ENCODE assay signal across 18 cellular contexts in the genomic region with DNA sequence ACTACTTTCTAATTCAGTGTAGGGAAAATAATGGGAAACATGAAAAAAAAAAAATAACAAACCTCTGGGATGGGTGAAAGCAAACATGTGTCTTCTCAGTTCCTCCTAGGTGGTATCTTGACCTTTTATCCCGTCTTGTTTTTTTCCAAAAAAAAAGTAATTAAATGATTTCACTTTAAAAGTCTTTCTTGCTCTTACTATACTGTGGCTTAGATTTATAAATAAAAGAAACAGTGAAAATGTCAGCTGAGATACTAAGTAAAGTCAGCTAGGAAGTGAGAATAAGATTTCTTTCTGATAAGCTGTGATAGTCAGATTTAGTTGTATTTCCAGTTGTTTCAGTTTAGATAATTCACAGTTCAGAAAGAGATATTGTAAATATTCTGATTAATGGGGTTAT. TPM values are rescaled to one million over a fixed set of nuclear protein-coding genes. Genes with fewer than 3 reads are reported as not detected.
A peak's percentile ranks its signal among the peaks of the same experiment; 100 is the strongest.
DNase-seq lines count a peak whose midpoint lies in the region; ATAC-seq and TF ChIP-seq lines count a peak whose summit lies in the region.
"Had no signal": no experiment of that assay in that cellular context is flagged by ENCODE, and none has a peak within 500 bp of the region (broad histone marks: within the 10 kb centered on the region; RNA-seq: fewer than 3 reads in every experiment).

No MANE protein-coding gene starts in this region.

- no peak overlapping the region for H3K4me3 ChIP-seq in dorsolateral prefrontal cortex
- no peak overlapping the region for H3K4me3 ChIP-seq in OCI-LY7 (ENCODE audit: low read depth, low read length, poor library complexity, severe bottlenecking)
- H3K4me3 ChIP-seq: BLaER1, HAP-1 had no signal

- H3K9me3 ChIP-seq in OCI-LY7 (ENCODE audit: low read length): no peaks in the 10 kb centered on the region
- H3K9me3 ChIP-seq: BLaER1, Caco-2, HAP-1 had no signal

- H3K27ac Mint-ChIP-seq in activated T-cell treated with anti-CD3 and anti-CD28 coated beads, Interleukin-2, amount 50 U/mL, for 72 hours: peak overlapping the region; percentile 58
- peak overlapping the region; percentile 3 for H3K27ac Mint-ChIP-seq in activated T-helper 17 cell treated with anti-CD3 and anti-CD28 coated beads, Interleukin-2, amount 50 U/mL, for 72 hours
- peak overlapping the region; percentile 7 for H3K27ac Mint-ChIP-seq in stimulated activated memory B cell treated with anti-CD40 and anti-IgM and Interleukin-4, amounts not matched to agents 10 μg/mL and 1 μg/mL and 100 μg/mL, for 72 hours
- H3K27ac Mint-ChIP-seq: B cell; CD8-positive, alpha-beta T cell; HFFc6 had no signal

- peaks cover 9% of the 10 kb centered on the region for H4K20me1 ChIP-seq in OCI-LY7 (ENCODE audit: insufficient read depth, low read length)

- no TSS peak for BruUV-seq in OCI-LY7 (replicated peaks; lab: Mats Ljungman, UMichigan)

- TF ChIP-seq CTCF in dorsolateral prefrontal cortex (IDR thresholded peaks at IDR 0.05 in 54 of 56, conservative IDR thresholded peaks at IDR 0.05 in 2 of 56; ENCODE audit: low read depth in 1 of 56, partially characterized antibody in 56 of 56) (no peak), OCI-LY7 (conservative IDR thresholded peaks at IDR 0.05; ENCODE audit: low read length) (no peak)

- H3K27me3 Mint-ChIP-seq in activated T-cell treated with anti-CD3 and anti-CD28 coated beads, Interleukin-2, amount 50 U/mL, for 72 hours (ENCODE audit: low read depth): no peaks in the 10 kb centered on the region
- H3K27me3 Mint-ChIP-seq in activated T-helper 17 cell treated with anti-CD3 and anti-CD28 coated beads, Interleukin-2, amount 50 U/mL, for 72 hours: no peaks in the 10 kb centered on the region
- no peaks in the 10 kb centered on the region for H3K27me3 Mint-ChIP-seq in stimulated activated memory B cell treated with anti-CD40 and anti-IgM and Interleukin-4, amounts not matched to agents 10 μg/mL and 1 μg/mL and 100 μg/mL, for 72 hours
- H3K27me3 Mint-ChIP-seq: B cell; CD4-positive, CD25-positive, alpha-beta regulatory T cell had no signal

- no peak overlapping the region for H3K4me2 ChIP-seq in OCI-LY7 (ENCODE audit: low read length)
- H3K4me2 ChIP-seq: BLaER1 had no signal

- no peaks in the 10 kb centered on the region for H3K36me3 Mint-ChIP-seq in activated T-cell treated with anti-CD3 and anti-CD28 coated beads, Interleukin-2, amount 50 U/mL, for 72 hours (ENCODE audit: insufficient read depth in 2 of 2)
- H3K36me3 Mint-ChIP-seq in activated T-helper 17 cell treated with anti-CD3 and anti-CD28 coated beads, Interleukin-2, amount 50 U/mL, for 72 hours (ENCODE audit: low read depth): no peaks in the 10 kb centered on the region
- no peaks in the 10 kb centered on the region for H3K36me3 Mint-ChIP-seq in stimulated activated memory B cell treated with anti-CD40 and anti-IgM and Interleukin-4, amounts not matched to agents 10 μg/mL and 1 μg/mL and 100 μg/mL, for 72 hours
- H3K36me3 Mint-ChIP-seq: CD4-positive, CD25-positive, alpha-beta regulatory T cell had no signal

- H3K27me3 ChIP-seq in dorsolateral prefrontal cortex: no peaks in the 10 kb centered on the region
- H3K27me3 ChIP-seq: BLaER1 had no signal

- H3K4me1 Mint-ChIP-seq in activated T-cell treated with anti-CD3 and anti-CD28 coated beads, Interleukin-2, amount 50 U/mL, for 72 hours (ENCODE audit: low read depth): peaks cover 26% of the 10 kb centered on the region
- H3K4me1 Mint-ChIP-seq in activated T-helper 17 cell treated with anti-CD3 and anti-CD28 coated beads, Interleukin-2, amount 50 U/mL, for 72 hours: peaks cover 23% of the 10 kb centered on the region
- H3K4me1 Mint-ChIP-seq in stimulated activated memory B cell treated with anti-CD40 and anti-IgM and Interleukin-4, amounts not matched to agents 10 μg/mL and 1 μg/mL and 100 μg/mL, for 72 hours: peaks cover 52% of the 10 kb centered on the region

- POLR2A ChIA-PET in OCI-LY7 (lab: Charles Lee): no interaction called here

- no peak for ATAC-seq in activated T-cell treated with anti-CD3 and anti-CD28 coated beads, Interleukin-2, amount 50 U/mL, for 72 hours (replicated peaks in 1 of 2)
- no peak for ATAC-seq in activated T-helper 17 cell treated with anti-CD3 and anti-CD28 coated beads, Interleukin-2, amount 50 U/mL, for 72 hours (replicated peaks)
- ATAC-seq in stimulated activated memory B cell treated with anti-CD40 and anti-IgM and Interleukin-4, amounts not matched to agents 10 μg/mL and 1 μg/mL and 100 μg/mL, for 72 hours: no peak
- ATAC-seq: CD8-positive, alpha-beta T cell had no signal

- H3K79me2 ChIP-seq in OCI-LY7 (ENCODE audit: insufficient read depth, low read depth, low read length): no peaks in the 10 kb centered on the region; the same call in 1 of the 2 replicates

- intact Hi-C loops in dorsolateral prefrontal cortex (cut with DNase I) (no loop called here), OCI-LY7 (cut with micrococcal nuclease; ENCODE audit: unreplicated experiment) (no loop called here)

- no peak for DNase-seq in activated T-cell treated with anti-CD3 and anti-CD28 coated beads, Interleukin-2, amount 50 U/mL, for 72 hours
- DNase-seq in activated T-cell treated with anti-CD3 and anti-CD28 coated beads, Interleukin-2, amount 50 U/mL, for 48 hours: no peak
- DNase-seq in dorsolateral prefrontal cortex (no peak), OCI-LY7 (ENCODE audit: low spot score) (no peak)
- DNase-seq: Caco-2; CD4-positive, CD25-positive, alpha-beta regulatory T cell; CD8-positive, alpha-beta T cell; DMS153; DND-41; GOT3; HFFc6 had no signal

- peak overlapping the region in 2 of 59 donors; percentile 13 to 22 for H3K27ac ChIP-seq in dorsolateral prefrontal cortex
- H3K27ac ChIP-seq in OCI-LY7 (ENCODE audit: low read depth, low read length, poor library complexity, severe bottlenecking): no peak overlapping the region
- H3K27ac ChIP-seq: 22Rv1, BLaER1, C4-2B had no signal

- H3K4me1 ChIP-seq in OCI-LY7 (ENCODE audit: insufficient read depth, low read length, poor library complexity, severe bottlenecking): no peaks in the 10 kb centered on the region
- H3K4me1 ChIP-seq: BLaER1, Caco-2 had no signal

- H3K9me3 Mint-ChIP-seq in activated T-cell treated with anti-CD3 and anti-CD28 coated beads, Interleukin-2, amount 50 U/mL, for 72 hours: no peaks in the 10 kb centered on the region
- no peaks in the 10 kb centered on the region for H3K9me3 Mint-ChIP-seq in activated T-helper 17 cell treated with anti-CD3 and anti-CD28 coated beads, Interleukin-2, amount 50 U/mL, for 72 hours
- H3K9me3 Mint-ChIP-seq in stimulated activated memory B cell treated with anti-CD40 and anti-IgM and Interleukin-4, amounts not matched to agents 10 μg/mL and 1 μg/mL and 100 μg/mL, for 72 hours: no peaks in the 10 kb centered on the region
- H3K9me3 Mint-ChIP-seq: CD4-positive, CD25-positive, alpha-beta regulatory T cell; CD8-positive, alpha-beta T cell; HFFc6 had no signal

- CTCF ChIA-PET in OCI-LY7 (lab: Charles Lee; ENCODE audit: unreplicated experiment): no interaction called here

- H3K4me3 Mint-ChIP-seq in activated T-cell treated with anti-CD3 and anti-CD28 coated beads, Interleukin-2, amount 50 U/mL, for 72 hours: no peak overlapping the region
- no peak overlapping the region for H3K4me3 Mint-ChIP-seq in activated T-helper 17 cell treated with anti-CD3 and anti-CD28 coated beads, Interleukin-2, amount 50 U/mL, for 72 hours
- no peak overlapping the region for H3K4me3 Mint-ChIP-seq in stimulated activated memory B cell treated with anti-CD40 and anti-IgM and Interleukin-4, amounts not matched to agents 10 μg/mL and 1 μg/mL and 100 μg/mL, for 72 hours
- H3K4me3 Mint-ChIP-seq: B cell; CD8-positive, alpha-beta T cell; HFFc6 had no signal

- H3K9me2 ChIP-seq in OCI-LY7 (ENCODE audit: insufficient read depth, low read length): no peaks in the 10 kb centered on the region

- no peak overlapping the region for H2AFZ ChIP-seq in OCI-LY7 (ENCODE audit: low read length)

- H3K36me3 ChIP-seq in OCI-LY7 (ENCODE audit: insufficient read depth, low read length): no peaks in the 10 kb centered on the region
- H3K36me3 ChIP-seq: HAP-1 had no signal

RNA-seq across cellular contexts. Expression of gene BBX, which starts 37.4 kb away (rescaled TPM):
- total RNA-seq in activated T-cell treated with anti-CD3 and anti-CD28 coated beads, Interleukin-2, amount 50 U/mL, for 72 hours: 10 to 100 TPM; 65.0 to 65.1 TPM
- total RNA-seq in activated T-helper 17 cell treated with anti-CD3 and anti-CD28 coated beads, Interleukin-2, amount 50 U/mL, for 72 hours: 10 to 100 TPM; 29.3 to 32.8 TPM
- total RNA-seq in dorsolateral prefrontal cortex: 100 to 1,000 TPM in 13 of 120 experiments, 10 to 100 TPM in 107; 42.2 to 147 (median 75.3) TPM
- total RNA-seq in OCI-LY7 (2014; rRNA removed; shearing (Covaris generic)): 20.2 and 27.0 TPM in 2 replicates
- 49.8 and 56.0 TPM in 2 replicates for total RNA-seq in OCI-LY7 (2022)

Comparison
In these comparisons a context has a peak if more than half of its experiments do, and no peak if none do; other contexts are left out.
1. H3K27ac Mint-ChIP-seq: peak in every context shown above with its lines; median percentile 58 in activated T-cell treated with anti-CD3 and anti-CD28 coated beads, Interleukin-2, amount 50 U/mL, for 72 hours; 7 in stimulated activated memory B cell treated with anti-CD40 and anti-IgM and Interleukin-4, amounts not matched to agents 10 μg/mL and 1 μg/mL and 100 μg/mL, for 72 hours; 3 in activated T-helper 17 cell treated with anti-CD3 and anti-CD28 coated beads, Interleukin-2, amount 50 U/mL, for 72 hours.